In genomic region chr9:126325779-126326178, GRCh38 we compare ENCODE assay signal across 10 cellular contexts. TPM values are rescaled to one million over a fixed set of nuclear protein-coding genes. Genes with fewer than 3 reads are reported as not detected.
DNase-seq lines count a peak whose midpoint lies in the region; ATAC-seq and TF ChIP-seq lines count a peak whose summit lies in the region.
"Had no signal": no experiment of that assay in that cellular context is flagged by ENCODE, and none has a peak within 500 bp of the region (broad histone marks: within the 10 kb centered on the region; RNA-seq: fewer than 3 reads in every experiment).

No MANE protein-coding gene starts in this region.

- CTCF ChIA-PET in MCF 10A (lab: Yijun Ruan, JAX): interaction anchor here (1.0 to 1.2 kb wide), 2 partner anchors 10 to 72 kb away, joined by 3 to 4 read pairs; no protein-coding TSS in a partner anchor

- H3K27ac Mint-ChIP-seq in MCF 10A (ENCODE audit: low read depth, unreplicated experiment) (no peak overlapping the region), natural killer cell (peak overlapping the region; percentile 38 to 66)

- H3K4me3 ChIP-seq in left ventricle myocardium inferior: peak overlapping the region; percentile 78
- peak overlapping the region; percentile 63 to 81 for H3K4me3 ChIP-seq in vagina

- H3K4me1 Mint-ChIP-seq in MCF 10A (ENCODE audit: insufficient read depth, unreplicated experiment) (peaks cover 6% of the 10 kb centered on the region), natural killer cell (peaks cover 9 to 15% of the 10 kb centered on the region in 2 donors)

- no TSS peak for BruUV-seq in MCF 10A (replicated peaks; lab: Mats Ljungman, UMichigan)

- ATAC-seq in Right ventricle myocardium inferior (no peak), natural killer cell (no peak), GM19455 (IDR thresholded peaks at IDR 0.05; ENCODE audit: unreplicated experiment) (no peak), GM21367 (IDR thresholded peaks at IDR 0.05; ENCODE audit: unreplicated experiment) (no peak)

- H3K27me3 Mint-ChIP-seq in MCF 10A (ENCODE audit: insufficient read depth, unreplicated experiment) (no peaks in the 10 kb centered on the region), natural killer cell (ENCODE audit: low read depth in 2 of 2) (peaks cover 0 to 19% of the 10 kb centered on the region in 2 donors)

- POLR2A ChIA-PET in MCF 10A (lab: Yijun Ruan, JAX): no interaction called here

- H3K27me3 ChIP-seq in left ventricle myocardium inferior (ENCODE audit: low read depth) (no peaks in the 10 kb centered on the region), vagina (no peaks in the 10 kb centered on the region)

- no peak for TF ChIP-seq CTCF in left ventricle myocardium inferior (IDR thresholded peaks at IDR 0.05; ENCODE audit: borderline replicate concordance)
- no peak for TF ChIP-seq CTCF in MCF 10A (IDR thresholded peaks at IDR 0.05; ENCODE audit: unreplicated experiment)
- no peak for TF ChIP-seq CTCF in natural killer cell (IDR thresholded peaks at IDR 0.05)
- TF ChIP-seq CTCF in vagina (IDR thresholded peaks at IDR 0.05): no peak

- peaks cover 34% of the 10 kb centered on the region for H3K4me1 ChIP-seq in left ventricle myocardium inferior
- H3K4me1 ChIP-seq in vagina: peaks cover 43% of the 10 kb centered on the region

- H3K9me3 Mint-ChIP-seq in MCF 10A (ENCODE audit: unreplicated experiment) (no peaks in the 10 kb centered on the region), natural killer cell (no peaks in the 10 kb centered on the region)

- H3K36me3 ChIP-seq in left ventricle myocardium inferior (no peaks in the 10 kb centered on the region), vagina (no peaks in the 10 kb centered on the region)

- intact Hi-C loops in left ventricle myocardium inferior (cut with micrococcal nuclease): no loop called here
- intact Hi-C loops in Right ventricle myocardium inferior (cut with DNase I): loop anchor here (5.0 kb wide), 1 partner anchor 67 kb away; no protein-coding TSS in a partner anchor
- intact Hi-C loops in MCF 10A (cut with micrococcal nuclease): no loop called here
- intact Hi-C loops in natural killer cell (cut with micrococcal nuclease): loop anchor here (5.0 kb wide), 1 partner anchor 72 kb away; no protein-coding TSS in a partner anchor
- intact Hi-C loops in vagina (cut with DNase I): no loop called here

- H3K27ac ChIP-seq in left ventricle myocardium inferior (replicated peaks): peak overlapping the region; percentile 83
- peak overlapping the region; percentile 93 for H3K27ac ChIP-seq in vagina

- DNase-seq in left ventricle myocardium inferior (no peak), Right ventricle myocardium inferior (ENCODE audit: missing footprints) (no peak), MCF 10A (ENCODE audit: unreplicated experiment) (no peak), natural killer cell (no peak), vagina (ENCODE audit: extremely low spot score in 2 of 2) (no peak)
- no peak for DNase-seq in stimulated activated CD4-positive, alpha-beta T cell treated with anti-CD3 and anti-CD28 coated beads, Interleukin-2, amount 100 ng/mL, for 48 hours
- DNase-seq: HCEC 1CT, NCI-H446 had no signal

- TF ChIP-seq POLR2A in vagina (IDR thresholded peaks at IDR 0.05): no peak

- peaks cover 20% of the 10 kb centered on the region for H3K9me3 ChIP-seq in left ventricle myocardium inferior (replicated peaks)
- peaks cover 7% of the 10 kb centered on the region for H3K9me3 ChIP-seq in vagina

- H3K4me3 Mint-ChIP-seq in MCF 10A (ENCODE audit: unreplicated experiment) (peak overlapping the region; percentile 71), natural killer cell (peak overlapping the region; percentile 85)

- H3K36me3 Mint-ChIP-seq in MCF 10A (ENCODE audit: insufficient read depth, unreplicated experiment): no peaks in the 10 kb centered on the region
- H3K36me3 Mint-ChIP-seq in natural killer cell: no peaks in the 10 kb centered on the region

RNA-seq across cellular contexts. Expression of gene MVB12B, which starts 0.8 kb away (rescaled TPM):
- total RNA-seq in left ventricle myocardium inferior (11.2 TPM), Right ventricle myocardium inferior (12.7 TPM), MCF 10A (2022) (4.1 and 5.5 TPM in 2 replicates), natural killer cell (10 to 100 TPM in 1 of 3 donors, 1 to 10 TPM in 2; 2.0 to 13.0 (median 7.8) TPM), vagina (16.5 TPM)

Comparison
In these comparisons a context has a peak if more than half of its experiments do, and no peak if none do; other contexts are left out.
1. intact Hi-C loops: an anchor here in Right ventricle myocardium inferior (5.0 kb wide) and natural killer cell (5.0 kb wide); none called in left ventricle myocardium inferior, MCF 10A and vagina.